ENCODE assay signal across 1 cellular context in the genomic region with DNA sequence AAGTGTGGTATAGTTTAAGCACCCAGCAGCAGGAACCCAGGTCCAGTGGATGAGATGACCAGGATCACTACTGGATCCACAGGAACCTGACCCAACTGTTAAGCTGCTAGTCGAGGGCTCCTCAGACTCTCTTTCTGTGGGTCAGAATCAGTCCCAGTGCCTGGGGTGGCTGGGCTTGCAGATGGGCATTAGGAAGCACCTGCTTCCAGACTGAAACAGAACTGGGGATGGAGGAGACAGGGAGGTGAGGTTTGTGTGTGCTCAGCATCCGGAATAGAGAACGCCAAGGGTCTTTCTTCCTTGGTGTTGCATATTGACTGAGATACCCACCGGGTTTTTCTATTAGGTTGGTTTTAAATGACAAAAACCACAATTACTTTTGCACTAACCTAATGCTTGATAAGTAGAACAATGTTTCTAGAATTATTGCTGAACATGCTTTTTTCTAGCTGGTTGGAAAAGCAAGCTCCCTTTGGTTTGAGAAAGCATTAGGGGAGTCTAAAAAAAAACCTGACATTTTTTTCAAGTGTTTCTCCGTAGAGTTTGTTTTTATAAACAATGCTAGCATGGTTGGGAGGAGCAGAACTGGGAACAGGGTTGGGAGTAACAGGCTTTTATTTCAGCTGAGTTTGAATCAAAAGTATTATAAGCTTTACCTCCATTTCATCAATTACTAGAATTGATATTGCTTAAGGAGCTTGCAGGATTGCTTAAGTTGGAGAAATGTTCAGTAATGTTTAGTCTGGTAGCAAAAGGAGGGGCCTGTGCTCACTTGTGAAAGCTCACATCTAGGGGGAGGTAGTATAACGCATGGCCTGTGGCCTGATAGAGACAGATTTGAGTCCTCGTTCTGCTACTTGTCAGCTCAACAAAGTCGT.
TF ChIP-seq lines count a peak whose summit lies in the region.

No MANE protein-coding gene starts in this region.

TF ChIP-seq in HepG2, 621 proteins besides CTCF, POLR2A, EP300 and RAD21 (continued from another document):
- TF ChIP-seq, protein P1, sequence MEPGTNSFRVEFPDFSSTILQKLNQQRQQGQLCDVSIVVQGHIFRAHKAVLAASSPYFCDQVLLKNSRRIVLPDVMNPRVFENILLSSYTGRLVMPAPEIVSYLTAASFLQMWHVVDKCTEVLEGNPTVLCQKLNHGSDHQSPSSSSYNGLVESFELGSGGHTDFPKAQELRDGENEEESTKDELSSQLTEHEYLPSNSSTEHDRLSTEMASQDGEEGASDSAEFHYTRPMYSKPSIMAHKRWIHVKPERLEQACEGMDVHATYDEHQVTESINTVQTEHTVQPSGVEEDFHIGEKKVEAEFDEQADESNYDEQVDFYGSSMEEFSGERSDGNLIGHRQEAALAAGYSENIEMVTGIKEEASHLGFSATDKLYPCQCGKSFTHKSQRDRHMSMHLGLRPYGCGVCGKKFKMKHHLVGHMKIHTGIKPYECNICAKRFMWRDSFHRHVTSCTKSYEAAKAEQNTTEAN (CRISPR knock-in tag; conservative IDR thresholded peaks at IDR 0.05) = no peak
- TF ChIP-seq MAFF (IDR thresholded peaks at IDR 0.05; ENCODE audit: low read depth, low read length) = peak; percentile 32; the same call in 1 of the 2 replicates
- TF ChIP-seq, protein P2, sequence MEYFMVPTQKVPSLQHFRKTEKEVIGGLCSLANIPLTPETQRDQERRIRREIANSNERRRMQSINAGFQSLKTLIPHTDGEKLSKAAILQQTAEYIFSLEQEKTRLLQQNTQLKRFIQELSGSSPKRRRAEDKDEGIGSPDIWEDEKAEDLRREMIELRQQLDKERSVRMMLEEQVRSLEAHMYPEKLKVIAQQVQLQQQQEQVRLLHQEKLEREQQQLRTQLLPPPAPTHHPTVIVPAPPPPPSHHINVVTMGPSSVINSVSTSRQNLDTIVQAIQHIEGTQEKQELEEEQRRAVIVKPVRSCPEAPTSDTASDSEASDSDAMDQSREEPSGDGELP (IDR thresholded peaks at IDR 0.05; ENCODE audit: borderline replicate concordance, low read depth) = no peak
- TF ChIP-seq GTF3A (CRISPR knock-in tag; conservative IDR thresholded peaks at IDR 0.05) = no peak
- TF ChIP-seq MLLT10 (CRISPR knock-in tag; IDR thresholded peaks at IDR 0.05) = no peak
- no peak for TF ChIP-seq ZNF225 (CRISPR knock-in tag; IDR thresholded peaks at IDR 0.05)
- TF ChIP-seq, protein P3, sequence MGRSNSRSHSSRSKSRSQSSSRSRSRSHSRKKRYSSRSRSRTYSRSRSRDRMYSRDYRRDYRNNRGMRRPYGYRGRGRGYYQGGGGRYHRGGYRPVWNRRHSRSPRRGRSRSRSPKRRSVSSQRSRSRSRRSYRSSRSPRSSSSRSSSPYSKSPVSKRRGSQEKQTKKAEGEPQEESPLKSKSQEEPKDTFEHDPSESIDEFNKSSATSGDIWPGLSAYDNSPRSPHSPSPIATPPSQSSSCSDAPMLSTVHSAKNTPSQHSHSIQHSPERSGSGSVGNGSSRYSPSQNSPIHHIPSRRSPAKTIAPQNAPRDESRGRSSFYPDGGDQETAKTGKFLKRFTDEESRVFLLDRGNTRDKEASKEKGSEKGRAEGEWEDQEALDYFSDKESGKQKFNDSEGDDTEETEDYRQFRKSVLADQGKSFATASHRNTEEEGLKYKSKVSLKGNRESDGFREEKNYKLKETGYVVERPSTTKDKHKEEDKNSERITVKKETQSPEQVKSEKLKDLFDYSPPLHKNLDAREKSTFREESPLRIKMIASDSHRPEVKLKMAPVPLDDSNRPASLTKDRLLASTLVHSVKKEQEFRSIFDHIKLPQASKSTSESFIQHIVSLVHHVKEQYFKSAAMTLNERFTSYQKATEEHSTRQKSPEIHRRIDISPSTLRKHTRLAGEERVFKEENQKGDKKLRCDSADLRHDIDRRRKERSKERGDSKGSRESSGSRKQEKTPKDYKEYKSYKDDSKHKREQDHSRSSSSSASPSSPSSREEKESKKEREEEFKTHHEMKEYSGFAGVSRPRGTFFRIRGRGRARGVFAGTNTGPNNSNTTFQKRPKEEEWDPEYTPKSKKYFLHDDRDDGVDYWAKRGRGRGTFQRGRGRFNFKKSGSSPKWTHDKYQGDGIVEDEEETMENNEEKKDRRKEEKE (IDR thresholded peaks at IDR 0.05) = no peak
- no peak for TF ChIP-seq NFIC (IDR thresholded peaks at IDR 0.05; ENCODE audit: low read length)
- TF ChIP-seq, protein P4, sequence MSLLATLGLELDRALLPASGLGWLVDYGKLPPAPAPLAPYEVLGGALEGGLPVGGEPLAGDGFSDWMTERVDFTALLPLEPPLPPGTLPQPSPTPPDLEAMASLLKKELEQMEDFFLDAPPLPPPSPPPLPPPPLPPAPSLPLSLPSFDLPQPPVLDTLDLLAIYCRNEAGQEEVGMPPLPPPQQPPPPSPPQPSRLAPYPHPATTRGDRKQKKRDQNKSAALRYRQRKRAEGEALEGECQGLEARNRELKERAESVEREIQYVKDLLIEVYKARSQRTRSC (CRISPR knock-in tag; IDR thresholded peaks at IDR 0.05; ENCODE audit: low read depth) = no peak
- no peak for TF ChIP-seq ZNF678 (CRISPR knock-in tag; IDR thresholded peaks at IDR 0.05)
- TF ChIP-seq, protein P5, sequence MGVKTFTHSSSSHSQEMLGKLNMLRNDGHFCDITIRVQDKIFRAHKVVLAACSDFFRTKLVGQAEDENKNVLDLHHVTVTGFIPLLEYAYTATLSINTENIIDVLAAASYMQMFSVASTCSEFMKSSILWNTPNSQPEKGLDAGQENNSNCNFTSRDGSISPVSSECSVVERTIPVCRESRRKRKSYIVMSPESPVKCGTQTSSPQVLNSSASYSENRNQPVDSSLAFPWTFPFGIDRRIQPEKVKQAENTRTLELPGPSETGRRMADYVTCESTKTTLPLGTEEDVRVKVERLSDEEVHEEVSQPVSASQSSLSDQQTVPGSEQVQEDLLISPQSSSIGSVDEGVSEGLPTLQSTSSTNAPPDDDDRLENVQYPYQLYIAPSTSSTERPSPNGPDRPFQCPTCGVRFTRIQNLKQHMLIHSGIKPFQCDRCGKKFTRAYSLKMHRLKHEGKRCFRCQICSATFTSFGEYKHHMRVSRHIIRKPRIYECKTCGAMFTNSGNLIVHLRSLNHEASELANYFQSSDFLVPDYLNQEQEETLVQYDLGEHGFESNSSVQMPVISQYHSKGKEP (CRISPR knock-in tag; IDR thresholded peaks at IDR 0.05) = no peak
- TF ChIP-seq CEBPB (IDR thresholded peaks at IDR 0.05; ENCODE audit: borderline replicate concordance, low read depth, low read length) = peak; percentile 31; the same call in 1 of the 2 replicates
- no peak for TF ChIP-seq REL (CRISPR knock-in tag; conservative IDR thresholded peaks at IDR 0.05)
- TF ChIP-seq, protein P6, sequence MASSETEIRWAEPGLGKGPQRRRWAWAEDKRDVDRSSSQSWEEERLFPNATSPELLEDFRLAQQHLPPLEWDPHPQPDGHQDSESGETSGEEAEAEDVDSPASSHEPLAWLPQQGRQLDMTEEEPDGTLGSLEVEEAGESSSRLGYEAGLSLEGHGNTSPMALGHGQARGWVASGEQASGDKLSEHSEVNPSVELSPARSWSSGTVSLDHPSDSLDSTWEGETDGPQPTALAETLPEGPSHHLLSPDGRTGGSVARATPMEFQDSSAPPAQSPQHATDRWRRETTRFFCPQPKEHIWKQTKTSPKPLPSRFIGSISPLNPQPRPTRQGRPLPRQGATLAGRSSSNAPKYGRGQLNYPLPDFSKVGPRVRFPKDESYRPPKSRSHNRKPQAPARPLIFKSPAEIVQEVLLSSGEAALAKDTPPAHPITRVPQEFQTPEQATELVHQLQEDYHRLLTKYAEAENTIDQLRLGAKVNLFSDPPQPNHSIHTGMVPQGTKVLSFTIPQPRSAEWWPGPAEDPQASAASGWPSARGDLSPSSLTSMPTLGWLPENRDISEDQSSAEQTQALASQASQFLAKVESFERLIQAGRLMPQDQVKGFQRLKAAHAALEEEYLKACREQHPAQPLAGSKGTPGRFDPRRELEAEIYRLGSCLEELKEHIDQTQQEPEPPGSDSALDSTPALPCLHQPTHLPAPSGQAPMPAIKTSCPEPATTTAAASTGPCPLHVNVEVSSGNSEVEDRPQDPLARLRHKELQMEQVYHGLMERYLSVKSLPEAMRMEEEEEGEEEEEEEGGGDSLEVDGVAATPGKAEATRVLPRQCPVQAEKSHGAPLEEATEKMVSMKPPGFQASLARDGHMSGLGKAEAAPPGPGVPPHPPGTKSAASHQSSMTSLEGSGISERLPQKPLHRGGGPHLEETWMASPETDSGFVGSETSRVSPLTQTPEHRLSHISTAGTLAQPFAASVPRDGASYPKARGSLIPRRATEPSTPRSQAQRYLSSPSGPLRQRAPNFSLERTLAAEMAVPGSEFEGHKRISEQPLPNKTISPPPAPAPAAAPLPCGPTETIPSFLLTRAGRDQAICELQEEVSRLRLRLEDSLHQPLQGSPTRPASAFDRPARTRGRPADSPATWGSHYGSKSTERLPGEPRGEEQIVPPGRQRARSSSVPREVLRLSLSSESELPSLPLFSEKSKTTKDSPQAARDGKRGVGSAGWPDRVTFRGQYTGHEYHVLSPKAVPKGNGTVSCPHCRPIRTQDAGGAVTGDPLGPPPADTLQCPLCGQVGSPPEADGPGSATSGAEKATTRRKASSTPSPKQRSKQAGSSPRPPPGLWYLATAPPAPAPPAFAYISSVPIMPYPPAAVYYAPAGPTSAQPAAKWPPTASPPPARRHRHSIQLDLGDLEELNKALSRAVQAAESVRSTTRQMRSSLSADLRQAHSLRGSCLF (CRISPR knock-in tag; IDR thresholded peaks at IDR 0.05; ENCODE audit: borderline replicate concordance) = no peak
- TF ChIP-seq PITX1 (CRISPR knock-in tag; IDR thresholded peaks at IDR 0.05) = no peak
- TF ChIP-seq, protein P7, sequence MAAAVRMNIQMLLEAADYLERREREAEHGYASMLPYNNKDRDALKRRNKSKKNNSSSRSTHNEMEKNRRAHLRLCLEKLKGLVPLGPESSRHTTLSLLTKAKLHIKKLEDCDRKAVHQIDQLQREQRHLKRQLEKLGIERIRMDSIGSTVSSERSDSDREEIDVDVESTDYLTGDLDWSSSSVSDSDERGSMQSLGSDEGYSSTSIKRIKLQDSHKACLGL (CRISPR knock-in tag; IDR thresholded peaks at IDR 0.05) = no peak
- TF ChIP-seq MAFK (conservative IDR thresholded peaks at IDR 0.05 in 1 of 2, IDR thresholded peaks at IDR 0.05 in 1 of 2; ENCODE audit: low read length in 2 of 2) = peak; percentile 47 to 60; a peak in 3 of 4 replicates
- TF ChIP-seq GATAD1 (CRISPR knock-in tag; IDR thresholded peaks at IDR 0.05) = no peak
- TF ChIP-seq, protein P8, sequence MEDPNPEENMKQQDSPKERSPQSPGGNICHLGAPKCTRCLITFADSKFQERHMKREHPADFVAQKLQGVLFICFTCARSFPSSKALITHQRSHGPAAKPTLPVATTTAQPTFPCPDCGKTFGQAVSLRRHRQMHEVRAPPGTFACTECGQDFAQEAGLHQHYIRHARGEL (CRISPR knock-in tag; IDR thresholded peaks at IDR 0.05) = no peak
- TF ChIP-seq SP1 (IDR thresholded peaks at IDR 0.05) = no peak
- TF ChIP-seq SP1 (CRISPR knock-in tag; IDR thresholded peaks at IDR 0.05) = no peak
